ENCODE assay signal across 8 cellular contexts in genomic region chr16:85420501-85421337, GRCh38.
A peak's percentile ranks its signal among the peaks of the same experiment; 100 is the strongest.
DNase-seq lines count a peak whose midpoint lies in the region; ATAC-seq and TF ChIP-seq lines count a peak whose summit lies in the region.

No MANE protein-coding gene starts in this region.

- H3K4me3 ChIP-seq in A673 (ENCODE audit: low read depth, low read length, poor library complexity, severe bottlenecking) = no peak overlapping the region
- no peak overlapping the region for H3K4me3 ChIP-seq in NT2/D1 (ENCODE audit: insufficient read length, low read depth)
- H3K4me3 ChIP-seq in prostate gland = no peak overlapping the region

- peaks cover 26% of the 10 kb centered on the region for H3K4me1 ChIP-seq in A673 (ENCODE audit: insufficient read depth, low read length, poor library complexity, severe bottlenecking)
- H3K4me1 ChIP-seq in NT2/D1 (ENCODE audit: insufficient read depth, insufficient read length) = peaks cover 22% of the 10 kb centered on the region
- H3K4me1 ChIP-seq in foreskin keratinocyte = no peaks in the 10 kb centered on the region
- peaks cover 2% of the 10 kb centered on the region for H3K4me1 ChIP-seq in prostate gland (replicated peaks)

- CTCF ChIA-PET in A673 (lab: Charles Lee) = interaction anchor here (0.5 to 3.1 kb wide), 8 partner anchors 18 to 195 kb away, joined by 3 to 33 read pairs (median 6); no protein-coding TSS in a partner anchor

- POLR2A ChIA-PET in A673 (lab: Charles Lee; ENCODE audit: low non-redundant PET) = no interaction called here

- no peaks in the 10 kb centered on the region for H3K27me3 ChIP-seq in A673 (replicated peaks; ENCODE audit: insufficient read depth, low read depth, low read length, poor library complexity)
- no peaks in the 10 kb centered on the region for H3K27me3 ChIP-seq in NT2/D1 (ENCODE audit: insufficient read depth, insufficient read length)
- H3K27me3 ChIP-seq in foreskin keratinocyte = peaks cover 32% of the 10 kb centered on the region
- no peaks in the 10 kb centered on the region for H3K27me3 ChIP-seq in prostate gland (replicated peaks; ENCODE audit: insufficient read depth)

- intact Hi-C loops in A673 (cut with micrococcal nuclease; ENCODE audit: unreplicated experiment) = loop anchor here (5.0 kb wide), 1 partner anchor 137 kb away; no protein-coding TSS in a partner anchor
- intact Hi-C loops in prostate gland (cut with DNase I) = loop anchor here (2.0 to 10.0 kb wide), 2 partner anchors 190 to 294 kb away; no protein-coding TSS in a partner anchor

- peak overlapping the region; percentile 47 for H3K9ac ChIP-seq in NT2/D1 (ENCODE audit: insufficient read length, low read depth)

- WGBS in prostate gland = 44% methylated on average over 35 of the region's 42 CpGs

- ATAC-seq in GM19467 (IDR thresholded peaks at IDR 0.05; ENCODE audit: unreplicated experiment) = peak; percentile 56
- ATAC-seq in foreskin keratinocyte = peak; percentile 59
- no peak for ATAC-seq in HG03025 (IDR thresholded peaks at IDR 0.05; ENCODE audit: low FRiP score, unreplicated experiment)

- no peak for TF ChIP-seq POLR2A in prostate gland (IDR thresholded peaks at IDR 0.05)

- TF ChIP-seq CTCF in A673 (conservative IDR thresholded peaks at IDR 0.05; ENCODE audit: low read depth, low read length) = peak; percentile 99
- peak; percentile 100 for TF ChIP-seq CTCF in foreskin keratinocyte (conservative IDR thresholded peaks at IDR 0.05)
- peak; percentile 83 to 97 (median 94) for TF ChIP-seq CTCF in prostate gland (IDR thresholded peaks at IDR 0.05)

- H3K9me3 ChIP-seq in A673 (ENCODE audit: low read depth, low read length, poor library complexity, severe bottlenecking) = no peaks in the 10 kb centered on the region
- peaks cover 5% of the 10 kb centered on the region; the same call in 1 of the 2 replicates for H3K9me3 ChIP-seq in NT2/D1 (ENCODE audit: insufficient read depth, low read length)
- no peaks in the 10 kb centered on the region for H3K9me3 ChIP-seq in prostate gland

- BruUV-seq in A673 (replicated peaks; lab: Mats Ljungman, UMichigan) = no TSS peak

- DNase-seq in A673 (ENCODE audit: low spot score) (peak; percentile 73), NT2/D1 (ENCODE audit: low read depth, low spot score) (no peak), foreskin keratinocyte (peak in 1 of 2 donors; percentile 11), prostate gland (ENCODE audit: low spot score) (no peak), hippocampal formation (lab: John Stamatoyannopoulos, UW) (no peak)
- peak; percentile 85 to 89 for DNase-seq in activated T-cell treated with anti-CD3 and anti-CD28 coated beads, Interleukin-2, amount 50 U/mL, for 48 hours

- peak overlapping the region; percentile 41 for H3K27ac ChIP-seq in A673 (ENCODE audit: low read depth, low read length, poor library complexity, severe bottlenecking)
- H3K27ac ChIP-seq in foreskin keratinocyte = no peak overlapping the region
- no peak overlapping the region for H3K27ac ChIP-seq in prostate gland

- H3K36me3 ChIP-seq in A673 (ENCODE audit: insufficient read depth, low read length, poor library complexity, severe bottlenecking) (no peaks in the 10 kb centered on the region), NT2/D1 (ENCODE audit: insufficient read depth, insufficient read length, low read length) (no peaks in the 10 kb centered on the region), prostate gland (no peaks in the 10 kb centered on the region)

Comparison
In these comparisons a context has a peak if more than half of its experiments do, and no peak if none do; other contexts are left out.
1. DNase-seq: peak in A673 (single experiment) and activated T-cell treated with anti-CD3 and anti-CD28 coated beads, Interleukin-2, amount 50 U/mL, for 48 hours (2 of 2); none in NT2/D1 (single experiment), prostate gland (single experiment) and hippocampal formation (0 of 2).
2. Peak in every context shown above with its lines, with median percentiles within 50 percentile points of each other: CTCF ChIP-seq.